In genomic region chr3:25820816-25821486, GRCh38 we compare ENCODE assay signal across 1 cellular context.
TF ChIP-seq lines count a peak whose summit lies in the region.

No MANE protein-coding gene starts in this region.

TF ChIP-seq in A549, 52 proteins besides CTCF, POLR2A, EP300 and RAD21:
- TF ChIP-seq EHF (CRISPR knock-in tag; IDR thresholded peaks at IDR 0.05): no peak
- no peak for TF ChIP-seq FOSB (CRISPR knock-in tag; IDR thresholded peaks at IDR 0.05)
- TF ChIP-seq ZC3H11A (IDR thresholded peaks at IDR 0.05): no peak
- TF ChIP-seq MAFK (IDR thresholded peaks at IDR 0.05; ENCODE audit: partially characterized antibody): peak; percentile 75
- TF ChIP-seq HOXA7 (CRISPR knock-in tag; IDR thresholded peaks at IDR 0.05): no peak
- no peak for TF ChIP-seq MYC (IDR thresholded peaks at IDR 0.05; ENCODE audit: borderline replicate concordance, low read length)
- no peak for TF ChIP-seq PHF8 (IDR thresholded peaks at IDR 0.05; ENCODE audit: borderline replicate concordance, low read depth)
